ENCODE assay signal across 30 cellular contexts in genomic region chr14:81023095-81023710, GRCh38.
"Had no signal": no experiment of that assay in that cellular context is flagged by ENCODE, and none has a peak within 500 bp of the region (broad histone marks: within the 10 kb centered on the region; RNA-seq: fewer than 3 reads in every experiment).

No MANE protein-coding gene starts in this region.

- H3K9me3 ChIP-seq: body of pancreas, esophagus squamous epithelium, gastroesophageal sphincter had no signal

- H3K27me3 Mint-ChIP-seq: activated naive CD8-positive, alpha-beta T cell had no signal

- FAIRE-seq: colon, TTC549 had no signal

- H3K27me3 ChIP-seq: body of pancreas, esophagus squamous epithelium, gastroesophageal sphincter had no signal

- H3K36me3 Mint-ChIP-seq: activated naive CD8-positive, alpha-beta T cell; WTC11 had no signal

- H3K4me1 Mint-ChIP-seq: activated CD4-positive, alpha-beta T cell treated with anti-CD3 and anti-CD28 coated beads, Interleukin-2, amount 10 ng/mL, durations not matched to agents 7 days and 5 days; activated T-helper 17 cell treated with anti-CD3 and anti-CD28 coated beads, Interleukin-2, amount 50 U/mL, for 72 hours; WTC11 had no signal

- H3K9me3 Mint-ChIP-seq: activated CD4-positive, alpha-beta T cell treated with anti-CD3 and anti-CD28 coated beads, Interleukin-2, amount 10 ng/mL, durations not matched to agents 7 days and 5 days; activated CD8-positive, alpha-beta T cell treated with anti-CD3 and anti-CD28 coated beads for 36 hours; activated T-cell treated with anti-CD3 and anti-CD28 coated beads, Interleukin-2, amount 50 U/mL, for 4 hours; activated T-helper 17 cell treated with anti-CD3 and anti-CD28 coated beads, Interleukin-2, amount 50 U/mL, for 72 hours; effector memory CD8-positive, alpha-beta T cell; WTC11 had no signal

- H3K27ac ChIP-seq: body of pancreas, esophagus squamous epithelium, gastroesophageal sphincter, VCaP had no signal

- ATAC-seq: activated CD8-positive, alpha-beta T cell treated with anti-CD3 and anti-CD28 coated beads for 36 hours; activated T-cell treated with anti-CD3 and anti-CD28 coated beads, Interleukin-2, amount 50 U/mL, for 4 hours; activated T-helper 17 cell treated with anti-CD3 and anti-CD28 coated beads, Interleukin-2, amount 50 U/mL, for 72 hours; body of pancreas; effector memory CD8-positive, alpha-beta T cell; gastroesophageal sphincter; WTC11 had no signal

- H3K36me3 ChIP-seq: esophagus squamous epithelium, gastroesophageal sphincter had no signal

- H3K4me3 ChIP-seq: body of pancreas, esophagus squamous epithelium, gastroesophageal sphincter had no signal

- DNase-seq: activated CD4-positive, alpha-beta T cell treated with anti-CD3 and anti-CD28 coated beads for 1 hour; activated CD4-positive, alpha-beta T cell treated with anti-CD3 and anti-CD28 coated beads for 4 hours; activated CD4-positive, alpha-beta T cell treated with anti-CD3 and anti-CD28 coated beads, Interleukin-2, amount 10 ng/mL, durations not matched to agents 7 days and 5 days; activated CD4-positive, alpha-beta T cell treated with anti-CD3 and anti-CD28 coated beads, Interleukin-2, amount 50 U/mL, for 4 hours; activated CD8-positive, alpha-beta memory T cell treated with anti-CD3 and anti-CD28 coated beads for 24 hours; activated CD8-positive, alpha-beta T cell treated with anti-CD3 and anti-CD28 coated beads for 36 hours; activated effector memory CD4-positive, alpha-beta T cell treated with Interleukin-2 at 50 U/mL for 16 hours; activated gamma-delta T cell treated with Interleukin-2 at 50 U/mL for 16 hours; activated naive CD4-positive, alpha-beta T cell treated with anti-CD3 and anti-CD28 coated beads, Interleukin-2, amount 50 U/mL, for 16 hours; activated naive CD4-positive, alpha-beta T cell treated with Interleukin-2 at 50 U/mL for 16 hours; activated T-cell treated with anti-CD3 and anti-CD28 coated beads, Interleukin-2, amount 50 U/mL, for 4 hours; amniotic stem cell; anterior cingulate cortex; body of pancreas; caudate nucleus; cortex of kidney; dermis blood vessel endothelial cell; effector CD4-positive, alpha-beta T cell; effector memory CD8-positive, alpha-beta T cell; esophagus squamous epithelium; foreskin melanocyte; head of caudate nucleus; T-helper 2 cell had no signal

- H3K27ac Mint-ChIP-seq: activated CD4-positive, alpha-beta T cell treated with anti-CD3 and anti-CD28 coated beads, Interleukin-2, amount 10 ng/mL, durations not matched to agents 7 days and 5 days; activated CD8-positive, alpha-beta T cell treated with anti-CD3 and anti-CD28 coated beads for 36 hours; activated naive CD8-positive, alpha-beta T cell; activated T-helper 17 cell treated with anti-CD3 and anti-CD28 coated beads, Interleukin-2, amount 50 U/mL, for 72 hours; effector memory CD8-positive, alpha-beta T cell; WTC11 had no signal

- H3K4me1 ChIP-seq: body of pancreas, gastroesophageal sphincter had no signal

- H3K4me3 Mint-ChIP-seq: activated CD4-positive, alpha-beta T cell treated with anti-CD3 and anti-CD28 coated beads, Interleukin-2, amount 10 ng/mL, durations not matched to agents 7 days and 5 days; activated CD8-positive, alpha-beta T cell treated with anti-CD3 and anti-CD28 coated beads for 36 hours; activated naive CD8-positive, alpha-beta T cell; activated T-cell treated with anti-CD3 and anti-CD28 coated beads, Interleukin-2, amount 50 U/mL, for 4 hours; activated T-helper 17 cell treated with anti-CD3 and anti-CD28 coated beads, Interleukin-2, amount 50 U/mL, for 72 hours; effector memory CD8-positive, alpha-beta T cell; WTC11 had no signal
